ENCODE assay signal across 18 cellular contexts in the genomic region with DNA sequence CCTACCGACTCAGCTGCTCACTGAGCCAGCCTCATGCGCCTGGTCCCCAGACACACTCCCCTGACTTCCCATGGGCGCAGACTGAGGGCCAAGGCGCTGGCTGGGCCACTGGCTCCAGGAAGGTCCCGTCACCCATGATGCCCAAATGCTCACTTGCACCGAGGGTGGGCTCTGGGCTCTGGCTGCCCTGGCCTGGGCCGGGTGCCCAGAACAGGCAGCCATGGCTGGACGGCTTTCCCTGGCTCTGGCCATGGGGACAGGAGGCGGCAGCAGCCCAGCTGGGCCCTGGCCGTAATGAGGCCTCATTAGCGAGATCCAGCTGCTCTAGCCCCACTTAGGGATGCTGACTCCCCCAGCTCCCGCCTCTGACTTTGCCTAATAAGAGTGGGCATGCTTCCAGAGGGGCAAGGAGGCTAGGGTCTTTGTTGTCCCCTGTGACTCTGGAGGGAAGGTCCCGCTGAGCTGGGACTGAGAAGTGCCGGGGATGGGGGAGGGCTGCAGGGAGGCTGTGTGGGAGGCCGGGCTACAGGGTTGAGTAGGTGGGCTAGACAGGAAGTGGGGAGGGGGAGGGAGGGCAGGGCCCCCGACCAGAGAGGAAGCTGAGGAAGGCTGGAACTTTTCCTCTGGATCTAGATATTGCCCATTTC. TPM values are rescaled to one million over a fixed set of nuclear protein-coding genes. Genes with fewer than 3 reads are reported as not detected.
DNase-seq lines count a peak whose midpoint lies in the region; TF ChIP-seq lines count a peak whose summit lies in the region.
"Had no signal": no experiment of that assay in that cellular context is flagged by ENCODE, and none has a peak within 500 bp of the region (broad histone marks: within the 10 kb centered on the region; RNA-seq: fewer than 3 reads in every experiment).

No MANE protein-coding gene starts in this region.

- DNase-seq in DMS 273 (lab: John Stamatoyannopoulos, UW; ENCODE audit: unreplicated experiment) = peak; percentile 36
- no peak for DNase-seq in DMS 273 treated with DMSO at 0.1 percent for 48 hours (lab: John Stamatoyannopoulos, UW)
- DNase-seq in epidermal melanocyte (ENCODE audit: insufficient read length, low spot score) = peak; percentile 7
- peak; percentile 18 for DNase-seq in osteoblast (ENCODE audit: insufficient read length, low spot score, missing footprints)
- no peak for DNase-seq in NOMO-1 treated with dmso at 0.1 percent for 144 hours (lab: John Stamatoyannopoulos, UW; ENCODE audit: unreplicated experiment)
- no peak for DNase-seq in activated CD4-positive, alpha-beta T cell treated with anti-CD3 and anti-CD28 coated beads for 48 hours
- DNase-seq: activated CD4-positive, alpha-beta T cell treated with anti-CD3 and anti-CD28 coated beads, Interleukin-2, amount 10 ng/mL, durations not matched to agents 24 days and 14 days; activated CD8-positive, alpha-beta memory T cell treated with anti-CD3 and anti-CD28 coated beads, Interleukin-2, amount 50 U/mL, for 48 hours; activated effector memory CD4-positive, alpha-beta T cell treated with anti-CD3 and anti-CD28 coated beads, Interleukin-2, amount 50 U/mL, for 16 hours; H9; kidney; mesendoderm; NCI-H187 treated with DMSO at 0.1 percent for 48 hours; nephron progenitor cell; tibial artery had no signal

- H3K9me3 ChIP-seq in osteoblast (ENCODE audit: low read depth, low read length) = no peaks in the 10 kb centered on the region
- H3K9me3 ChIP-seq: right atrium auricular region, tibial artery had no signal

- H3K79me2 ChIP-seq in osteoblast (ENCODE audit: insufficient read depth, low read length) = no peaks in the 10 kb centered on the region

- no peaks in the 10 kb centered on the region for H3K36me3 ChIP-seq in osteoblast (ENCODE audit: insufficient read depth, low read length)
- H3K36me3 ChIP-seq: right atrium auricular region had no signal

- peaks cover 15% of the 10 kb centered on the region for H3K4me1 ChIP-seq in osteoblast (ENCODE audit: insufficient read depth, low read length)

- no peak overlapping the region for H3K4me2 ChIP-seq in osteoblast (ENCODE audit: insufficient read depth, low read length)

- no peak overlapping the region for H3K27ac ChIP-seq in osteoblast (ENCODE audit: low read depth, low read length)
- H3K27ac ChIP-seq: 22Rv1, right atrium auricular region, RWPE1, tibial artery had no signal

- H2AFZ ChIP-seq in osteoblast (ENCODE audit: low read length) = no peak overlapping the region

- no peaks in the 10 kb centered on the region for H4K20me1 ChIP-seq in osteoblast (ENCODE audit: insufficient read depth, low read length)

- no peak overlapping the region for H3K4me3 ChIP-seq in osteoblast (ENCODE audit: insufficient read depth, low read length)
- H3K4me3 ChIP-seq: right atrium auricular region, tibial artery had no signal

- no peaks in the 10 kb centered on the region for H3K27me3 ChIP-seq in osteoblast (ENCODE audit: insufficient read depth, low read length)
- H3K27me3 ChIP-seq: right atrium auricular region, tibial artery had no signal

- TF ChIP-seq CTCF in osteoblast (IDR thresholded peaks at IDR 0.05; ENCODE audit: extremely low read depth, low read depth, low read length) = no peak

RNA-seq across cellular contexts. Expression of a gene that starts 11.7 kb away (rescaled TPM):
- total RNA-seq in osteoblast = 18.5 and 19.4 TPM in 2 replicates

RNA-seq across cellular contexts. Expression of a gene that starts 28.1 kb away (rescaled TPM):
- total RNA-seq in osteoblast = 2.4 and 2.9 TPM in 2 replicates

RNA-seq across cellular contexts. Expression of a gene that starts 40.5 kb away (rescaled TPM):
- 95.5 and 99.5 TPM in 2 replicates for total RNA-seq in osteoblast

RNA-seq across cellular contexts. Expression of a gene that starts 44.8 kb away (rescaled TPM):
- 81.9 and 89.4 TPM in 2 replicates for total RNA-seq in osteoblast

RNA-seq across cellular contexts. Expression of a gene that starts 49.7 kb away (rescaled TPM):
- 10.3 and 15.6 TPM in 2 replicates for total RNA-seq in osteoblast

Comparison
In these comparisons a context has a peak if more than half of its experiments do, and no peak if none do; other contexts are left out.
1. DNase-seq: peak in DMS 273 (single experiment), epidermal melanocyte (single experiment) and osteoblast (single experiment); none in DMS 273 treated with DMSO at 0.1 percent for 48 hours (single experiment), NOMO-1 treated with dmso at 0.1 percent for 144 hours (single experiment) and activated CD4-positive, alpha-beta T cell treated with anti-CD3 and anti-CD28 coated beads for 48 hours (single experiment).